In the genomic region with DNA sequence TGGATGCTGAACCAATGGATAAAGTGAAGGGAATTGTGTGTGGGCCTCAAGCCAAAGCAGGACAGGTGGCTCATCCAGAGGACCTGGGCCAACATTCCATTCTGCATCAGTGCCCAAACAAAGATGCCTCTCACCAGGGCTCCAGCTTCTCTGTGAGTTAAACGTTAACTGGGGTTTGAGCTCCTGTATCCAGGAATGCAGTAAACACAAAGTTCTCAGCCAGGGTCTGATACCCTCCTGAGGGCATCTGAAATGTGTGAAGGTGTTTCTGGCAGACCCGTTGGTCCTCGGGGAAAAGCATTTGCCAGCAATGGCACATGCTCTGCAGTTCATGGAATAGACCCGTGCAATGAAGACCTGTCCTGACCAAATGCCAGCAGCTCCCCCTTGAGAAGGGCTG, we compare ENCODE assay signal across 18 cellular contexts. TPM values are rescaled to one million over a fixed set of nuclear protein-coding genes. Genes with fewer than 3 reads are reported as not detected.
DNase-seq lines count a peak whose midpoint lies in the region; ATAC-seq and TF ChIP-seq lines count a peak whose summit lies in the region.
"Had no signal": no experiment of that assay in that cellular context is flagged by ENCODE, and none has a peak within 500 bp of the region (broad histone marks: within the 10 kb centered on the region; RNA-seq: fewer than 3 reads in every experiment).

No MANE protein-coding gene starts in this region.

- H3K9me3 ChIP-seq in HUES64 (ENCODE audit: insufficient read depth, low read depth, low read length) (no peaks in the 10 kb centered on the region), upper lobe of left lung (no peaks in the 10 kb centered on the region), ascending aorta (no peaks in the 10 kb centered on the region)
- H3K9me3 ChIP-seq: SK-N-SH had no signal

- 83% methylated on average over 4 of the region's 4 CpGs for WGBS in HUES64
- WGBS in upper lobe of left lung, 2 donors: 75 to 80% methylated on average over 1 to 4 of the region's 4 CpGs

- no peaks in the 10 kb centered on the region for H3K27me3 Mint-ChIP-seq in progenitor cell of endocrine pancreas

- H3K27ac ChIP-seq in HUES64 (ENCODE audit: low read depth, low read length): peak overlapping the region; percentile 9; the same call in 1 of the 2 replicates
- H3K27ac ChIP-seq in upper lobe of left lung: no peak overlapping the region
- no peak overlapping the region for H3K27ac ChIP-seq in ascending aorta
- H3K27ac ChIP-seq: coronary artery, HL-60 had no signal

- H3K9me3 Mint-ChIP-seq in progenitor cell of endocrine pancreas (ENCODE audit: low read depth): no peaks in the 10 kb centered on the region
- H3K9me3 Mint-ChIP-seq: activated T-helper 17 cell treated with anti-CD3 and anti-CD28 coated beads, Interleukin-2, amount 50 U/mL, for 72 hours; stimulated activated naive CD8-positive, alpha-beta T cell treated with anti-CD3 and anti-CD28 coated beads, Interleukin-15, amount 100 ng/mL, for 72 hours had no signal

- TF ChIP-seq EP300 in upper lobe of left lung (IDR thresholded peaks at IDR 0.05): no peak

- TF ChIP-seq CTCF in epithelial cell of proximal tubule (conservative IDR thresholded peaks at IDR 0.05; ENCODE audit: low read depth, low read length) (no peak), progenitor cell of endocrine pancreas (IDR thresholded peaks at IDR 0.05; ENCODE audit: unreplicated experiment) (no peak), upper lobe of left lung (IDR thresholded peaks at IDR 0.05) (no peak), ascending aorta (IDR thresholded peaks at IDR 0.05) (no peak)

- H3K4me1 Mint-ChIP-seq in progenitor cell of endocrine pancreas (ENCODE audit: low read depth): peaks cover 18% of the 10 kb centered on the region
- H3K4me1 Mint-ChIP-seq: activated T-helper 17 cell treated with anti-CD3 and anti-CD28 coated beads, Interleukin-2, amount 50 U/mL, for 72 hours; stimulated activated naive CD8-positive, alpha-beta T cell treated with anti-CD3 and anti-CD28 coated beads, Interleukin-15, amount 100 ng/mL, for 72 hours had no signal

- intact Hi-C loops in ascending aorta (cut with DNase I): no loop called here

- H3K4me3 Mint-ChIP-seq in progenitor cell of endocrine pancreas (ENCODE audit: low read depth): no peak overlapping the region
- H3K4me3 Mint-ChIP-seq: activated CD8-positive, alpha-beta T cell treated with anti-CD3 and anti-CD28 coated beads, Interleukin-2, amount 10 ng/mL, durations not matched to agents 7 days and 5 days; activated T-helper 17 cell treated with anti-CD3 and anti-CD28 coated beads, Interleukin-2, amount 50 U/mL, for 72 hours; stimulated activated naive CD8-positive, alpha-beta T cell treated with anti-CD3 and anti-CD28 coated beads, Interleukin-15, amount 100 ng/mL, for 72 hours had no signal

- H3K36me3 ChIP-seq in HUES64 (ENCODE audit: insufficient read depth, low read length): no peaks in the 10 kb centered on the region
- H3K36me3 ChIP-seq in upper lobe of left lung: no peaks in the 10 kb centered on the region
- H3K36me3 ChIP-seq in ascending aorta: no peaks in the 10 kb centered on the region

- H3K4me1 ChIP-seq in HUES64 (ENCODE audit: insufficient read depth, low read length) (0 out of 2 replicates have a peak, but pooled peaks cover 6% of the 10 kb centered on the region), upper lobe of left lung (peaks cover 0 to 6% (median under 1%) of the 10 kb centered on the region in 4 donors), ascending aorta (no peaks in the 10 kb centered on the region)

- no peaks in the 10 kb centered on the region for H3K36me3 Mint-ChIP-seq in progenitor cell of endocrine pancreas (ENCODE audit: insufficient read depth)

- no peak for ATAC-seq in upper lobe of left lung (ENCODE audit: low FRiP score in 2 of 2)
- ATAC-seq: activated CD8-positive, alpha-beta T cell treated with anti-CD3 and anti-CD28 coated beads, Interleukin-2, amount 10 ng/mL, durations not matched to agents 7 days and 5 days; activated T-helper 17 cell treated with anti-CD3 and anti-CD28 coated beads, Interleukin-2, amount 50 U/mL, for 72 hours; stimulated activated naive CD8-positive, alpha-beta T cell treated with anti-CD3 and anti-CD28 coated beads, Interleukin-15, amount 100 ng/mL, for 72 hours had no signal

- H3K4me3 ChIP-seq in HUES64 (ENCODE audit: low read length) (no peak overlapping the region), epithelial cell of proximal tubule (ENCODE audit: low read depth, low read length) (no peak overlapping the region), upper lobe of left lung (no peak overlapping the region), ascending aorta (no peak overlapping the region)
- H3K4me3 ChIP-seq: coronary artery had no signal

- H3K27me3 ChIP-seq in HUES64 (ENCODE audit: insufficient read depth, low read length) (no peaks in the 10 kb centered on the region), upper lobe of left lung (no peaks in the 10 kb centered on the region), ascending aorta (no peaks in the 10 kb centered on the region)

- no peak overlapping the region for H3K9ac ChIP-seq in HUES64 (ENCODE audit: low read depth, low read length)
- H3K9ac ChIP-seq: SK-N-SH had no signal

- H3K27ac Mint-ChIP-seq in progenitor cell of endocrine pancreas: peak overlapping the region; percentile 49
- H3K27ac Mint-ChIP-seq: activated CD8-positive, alpha-beta T cell treated with anti-CD3 and anti-CD28 coated beads, Interleukin-2, amount 10 ng/mL, durations not matched to agents 7 days and 5 days; activated T-helper 17 cell treated with anti-CD3 and anti-CD28 coated beads, Interleukin-2, amount 50 U/mL, for 72 hours; stimulated activated naive CD8-positive, alpha-beta T cell treated with anti-CD3 and anti-CD28 coated beads, Interleukin-15, amount 100 ng/mL, for 72 hours had no signal

- DNase-seq in NCI-H345 (lab: John Stamatoyannopoulos, UW) (peak; percentile 61), epithelial cell of proximal tubule (ENCODE audit: low read depth) (peak; percentile 95), progenitor cell of endocrine pancreas (ENCODE audit: low spot score, unreplicated experiment) (no peak), upper lobe of left lung (no peak), ascending aorta (ENCODE audit: low spot score in 2 of 2) (no peak), HPDE6-E6E7 (ENCODE audit: extremely low spot score) (no peak), iPS-NIHi11 (ENCODE audit: low spot score) (no peak)
- DNase-seq: activated CD8-positive, alpha-beta T cell treated with anti-CD3 and anti-CD28 coated beads, Interleukin-2, amount 10 ng/mL, durations not matched to agents 7 days and 5 days; aorta; C1 segment of cervical spinal cord; erythroblast; Kasumi-1; SK-N-SH; stimulated activated naive CD8-positive, alpha-beta T cell treated with anti-CD3 and anti-CD28 coated beads, Interleukin-15, amount 100 ng/mL, for 72 hours had no signal

- TF ChIP-seq POLR2A in upper lobe of left lung (IDR thresholded peaks at IDR 0.05): no peak

RNA-seq across cellular contexts. Expression of a gene that starts 33.9 kb away (rescaled TPM):
- 6.5 TPM for polyA plus RNA-seq in HUES64 (2013, experiment 1 of 2)
- polyA plus RNA-seq in HUES64 (2013, experiment 2 of 2): 5.2 TPM
- total RNA-seq in epithelial cell of proximal tubule (27.0 and 63.0 TPM in 2 replicates), progenitor cell of endocrine pancreas (51.9 and 58.2 TPM in 2 replicates), upper lobe of left lung (100 to 1,000 TPM in 3 of 6 donors, 10 to 100 TPM in 3; 55.4 to 410 (median 111) TPM), ascending aorta (333 TPM)

RNA-seq across cellular contexts. Expression of a gene that starts 53.3 kb away (rescaled TPM):
- polyA plus RNA-seq in HUES64 (2013, experiment 1 of 2): 1.8 TPM
- polyA plus RNA-seq in HUES64 (2013, experiment 2 of 2): 2.9 TPM
- 1.6 and 2.9 TPM in 2 replicates for total RNA-seq in epithelial cell of proximal tubule
- total RNA-seq in progenitor cell of endocrine pancreas: 4.6 and 6.0 TPM in 2 replicates
- 100 to 1,000 TPM in 5 of 6 donors, 10 to 100 TPM in 1; 67.1 to 423 (median 158) TPM for total RNA-seq in upper lobe of left lung
- 4.8 TPM for total RNA-seq in ascending aorta
- polyA plus RNA-seq: SK-N-SH had no signal

Comparison
In these comparisons a context has a peak if more than half of its experiments do, and no peak if none do; other contexts are left out.
1. DNase-seq: peak in NCI-H345 (single experiment) and epithelial cell of proximal tubule (single experiment); none in progenitor cell of endocrine pancreas (single experiment), upper lobe of left lung (0 of 2), ascending aorta (0 of 2), HPDE6-E6E7 (single experiment) and iPS-NIHi11 (single experiment).